In genomic region chr7:149216402-149216801, GRCh38 we compare ENCODE assay signal across 20 cellular contexts. TPM values are rescaled to one million over a fixed set of nuclear protein-coding genes. Genes with fewer than 3 reads are reported as not detected.
DNase-seq lines count a peak whose midpoint lies in the region; ATAC-seq and TF ChIP-seq lines count a peak whose summit lies in the region.
"Had no signal": no experiment of that assay in that cellular context is flagged by ENCODE, and none has a peak within 500 bp of the region (broad histone marks: within the 10 kb centered on the region; RNA-seq: fewer than 3 reads in every experiment).

No MANE protein-coding gene starts in this region.

- intact Hi-C loops in MCF 10A (cut with micrococcal nuclease): no loop called here

- DNase-seq in activated CD8-positive, alpha-beta memory T cell treated with anti-CD3 and anti-CD28 coated beads, Interleukin-2, amount 10 ng/mL, durations not matched to agents 7 days and 5 days: no peak
- DNase-seq in activated CD8-positive, alpha-beta memory T cell treated with anti-CD3 and anti-CD28 coated beads, Interleukin-2, amount 50 U/mL, for 48 hours: no peak
- DNase-seq in epidermal melanocyte (ENCODE audit: insufficient read length, low spot score): peak; percentile 8
- DNase-seq in neural crest cell (ENCODE audit: low read depth, low spot score): no peak
- DNase-seq in mucosa of gallbladder (ENCODE audit: low spot score): no peak
- DNase-seq in kidney glomerular epithelial cell (lab: John Stamatoyannopoulos, UW): no peak
- DNase-seq in MCF 10A (ENCODE audit: unreplicated experiment): no peak
- DNase-seq: AML-193; Calu3; CD4-positive, alpha-beta memory T cell; DMS79 treated with DMSO at 0.1 percent for 48 hours; GOT3; H7; HFFc6 had no signal

- H3K27ac Mint-ChIP-seq in activated CD8-positive, alpha-beta memory T cell treated with anti-CD3 and anti-CD28 coated beads, Interleukin-2, amount 10 ng/mL, durations not matched to agents 7 days and 5 days: peak overlapping the region; percentile 1
- peak overlapping the region; percentile 19 for H3K27ac Mint-ChIP-seq in activated T-helper 17 cell treated with anti-CD3 and anti-CD28 coated beads, Interleukin-2, amount 50 U/mL, for 72 hours
- H3K27ac Mint-ChIP-seq in neural crest cell (ENCODE audit: unreplicated experiment) (peak overlapping the region; percentile 69), MCF 10A (ENCODE audit: low read depth, unreplicated experiment) (no peak overlapping the region)
- H3K27ac Mint-ChIP-seq: HFFc6 had no signal

- peaks cover 3% of the 10 kb centered on the region for H3K4me1 Mint-ChIP-seq in activated CD8-positive, alpha-beta memory T cell treated with anti-CD3 and anti-CD28 coated beads, Interleukin-2, amount 10 ng/mL, durations not matched to agents 7 days and 5 days
- peaks cover 11% of the 10 kb centered on the region for H3K4me1 Mint-ChIP-seq in activated T-helper 17 cell treated with anti-CD3 and anti-CD28 coated beads, Interleukin-2, amount 50 U/mL, for 72 hours
- H3K4me1 Mint-ChIP-seq in neural crest cell: no peaks in the 10 kb centered on the region
- H3K4me1 Mint-ChIP-seq in MCF 10A (ENCODE audit: insufficient read depth, unreplicated experiment): peaks cover 18% of the 10 kb centered on the region
- H3K4me1 Mint-ChIP-seq: CD14-positive monocyte had no signal

- CTCF ChIA-PET in activated CD8-positive, alpha-beta memory T cell treated with anti-CD3 and anti-CD28 coated beads, Interleukin-2, amount 10 ng/mL, durations not matched to agents 7 days and 5 days (lab: Charles Lee): no interaction called here
- CTCF ChIA-PET in MCF 10A (lab: Yijun Ruan, JAX): no interaction called here

- BruUV-seq in MCF 10A (replicated peaks; lab: Mats Ljungman, UMichigan): no TSS peak

- ATAC-seq in activated CD8-positive, alpha-beta memory T cell treated with anti-CD3 and anti-CD28 coated beads, Interleukin-2, amount 10 ng/mL, durations not matched to agents 7 days and 5 days: no peak
- no peak for ATAC-seq in activated T-helper 17 cell treated with anti-CD3 and anti-CD28 coated beads, Interleukin-2, amount 50 U/mL, for 72 hours (replicated peaks)
- ATAC-seq: A549, GM12878, HCT116, HepG2 had no signal

- TF ChIP-seq CTCF in neural crest cell (conservative IDR thresholded peaks at IDR 0.05) (no peak), MCF 10A (IDR thresholded peaks at IDR 0.05; ENCODE audit: unreplicated experiment) (no peak)

- POLR2A ChIA-PET in MCF 10A (lab: Yijun Ruan, JAX): no interaction called here

- no peaks in the 10 kb centered on the region for H3K27me3 Mint-ChIP-seq in activated CD8-positive, alpha-beta memory T cell treated with anti-CD3 and anti-CD28 coated beads, Interleukin-2, amount 10 ng/mL, durations not matched to agents 7 days and 5 days
- no peaks in the 10 kb centered on the region for H3K27me3 Mint-ChIP-seq in activated T-helper 17 cell treated with anti-CD3 and anti-CD28 coated beads, Interleukin-2, amount 50 U/mL, for 72 hours
- H3K27me3 Mint-ChIP-seq in neural crest cell (ENCODE audit: low read depth): no peaks in the 10 kb centered on the region
- no peaks in the 10 kb centered on the region for H3K27me3 Mint-ChIP-seq in MCF 10A (ENCODE audit: insufficient read depth, unreplicated experiment)
- H3K27me3 Mint-ChIP-seq: CD4-positive, alpha-beta memory T cell had no signal

- H3K36me3 Mint-ChIP-seq in activated CD8-positive, alpha-beta memory T cell treated with anti-CD3 and anti-CD28 coated beads, Interleukin-2, amount 10 ng/mL, durations not matched to agents 7 days and 5 days: peaks cover 69% of the 10 kb centered on the region
- peaks cover 100% of the 10 kb centered on the region for H3K36me3 Mint-ChIP-seq in activated T-helper 17 cell treated with anti-CD3 and anti-CD28 coated beads, Interleukin-2, amount 50 U/mL, for 72 hours (ENCODE audit: low read depth)
- H3K36me3 Mint-ChIP-seq in neural crest cell (ENCODE audit: low read depth) (peaks cover 19% of the 10 kb centered on the region), MCF 10A (ENCODE audit: insufficient read depth, unreplicated experiment) (peaks cover 85% of the 10 kb centered on the region)

- no peak overlapping the region for H3K4me3 Mint-ChIP-seq in activated CD8-positive, alpha-beta memory T cell treated with anti-CD3 and anti-CD28 coated beads, Interleukin-2, amount 10 ng/mL, durations not matched to agents 7 days and 5 days
- no peak overlapping the region for H3K4me3 Mint-ChIP-seq in activated T-helper 17 cell treated with anti-CD3 and anti-CD28 coated beads, Interleukin-2, amount 50 U/mL, for 72 hours
- no peak overlapping the region for H3K4me3 Mint-ChIP-seq in neural crest cell
- H3K4me3 Mint-ChIP-seq in MCF 10A (ENCODE audit: unreplicated experiment): no peak overlapping the region
- H3K4me3 Mint-ChIP-seq: CD14-positive monocyte; CD4-positive, alpha-beta memory T cell; HFFc6 had no signal

- H3K9me3 Mint-ChIP-seq in activated CD8-positive, alpha-beta memory T cell treated with anti-CD3 and anti-CD28 coated beads, Interleukin-2, amount 10 ng/mL, durations not matched to agents 7 days and 5 days (ENCODE audit: low read depth): no peaks in the 10 kb centered on the region
- H3K9me3 Mint-ChIP-seq in activated T-helper 17 cell treated with anti-CD3 and anti-CD28 coated beads, Interleukin-2, amount 50 U/mL, for 72 hours: no peaks in the 10 kb centered on the region
- H3K9me3 Mint-ChIP-seq in neural crest cell (no peaks in the 10 kb centered on the region), MCF 10A (ENCODE audit: unreplicated experiment) (no peaks in the 10 kb centered on the region)
- H3K9me3 Mint-ChIP-seq: CD4-positive, alpha-beta memory T cell; HFFc6 had no signal

RNA-seq across cellular contexts. Expression of gene ZNF282, which starts 21.1 kb away (rescaled TPM):
- 10 to 100 TPM; 42.0 to 49.7 TPM for total RNA-seq in activated CD8-positive, alpha-beta memory T cell treated with anti-CD3 and anti-CD28 coated beads, Interleukin-2, amount 10 ng/mL, durations not matched to agents 7 days and 5 days
- total RNA-seq in activated T-helper 17 cell treated with anti-CD3 and anti-CD28 coated beads, Interleukin-2, amount 50 U/mL, for 72 hours: 100 to 1,000 TPM; 103 to 105 TPM
- total RNA-seq in neural crest cell (31.8 TPM in 2 replicates), mucosa of gallbladder (33.8 TPM), MCF 10A (2022) (43.9 and 46.4 TPM in 2 replicates)

RNA-seq across cellular contexts. Expression of gene ZNF212, which starts 23.0 kb away (rescaled TPM):
- 10 to 100 TPM; 12.8 to 14.2 TPM for total RNA-seq in activated CD8-positive, alpha-beta memory T cell treated with anti-CD3 and anti-CD28 coated beads, Interleukin-2, amount 10 ng/mL, durations not matched to agents 7 days and 5 days
- 10 to 100 TPM in 1 of 2 donors, 1 to 10 TPM in 1; 9.3 to 19.5 TPM for total RNA-seq in activated T-helper 17 cell treated with anti-CD3 and anti-CD28 coated beads, Interleukin-2, amount 50 U/mL, for 72 hours
- total RNA-seq in neural crest cell (15.8 and 15.9 TPM in 2 replicates), mucosa of gallbladder (11.7 TPM), MCF 10A (2022) (10.5 and 14.7 TPM in 2 replicates)

RNA-seq across cellular contexts. Expression of gene ZNF783, which starts 45.6 kb away (rescaled TPM):
- 10 to 100 TPM; 14.8 to 15.5 TPM for total RNA-seq in activated CD8-positive, alpha-beta memory T cell treated with anti-CD3 and anti-CD28 coated beads, Interleukin-2, amount 10 ng/mL, durations not matched to agents 7 days and 5 days
- total RNA-seq in activated T-helper 17 cell treated with anti-CD3 and anti-CD28 coated beads, Interleukin-2, amount 50 U/mL, for 72 hours: 10 to 100 TPM; 12.7 to 17.3 TPM
- 15.3 and 18.0 TPM in 2 replicates for total RNA-seq in neural crest cell
- total RNA-seq in mucosa of gallbladder: 17.3 TPM
- 39.5 and 49.0 TPM in 2 replicates for total RNA-seq in MCF 10A (2022)
